26 cellular contexts compared by ENCODE assay signal in the genomic region with DNA sequence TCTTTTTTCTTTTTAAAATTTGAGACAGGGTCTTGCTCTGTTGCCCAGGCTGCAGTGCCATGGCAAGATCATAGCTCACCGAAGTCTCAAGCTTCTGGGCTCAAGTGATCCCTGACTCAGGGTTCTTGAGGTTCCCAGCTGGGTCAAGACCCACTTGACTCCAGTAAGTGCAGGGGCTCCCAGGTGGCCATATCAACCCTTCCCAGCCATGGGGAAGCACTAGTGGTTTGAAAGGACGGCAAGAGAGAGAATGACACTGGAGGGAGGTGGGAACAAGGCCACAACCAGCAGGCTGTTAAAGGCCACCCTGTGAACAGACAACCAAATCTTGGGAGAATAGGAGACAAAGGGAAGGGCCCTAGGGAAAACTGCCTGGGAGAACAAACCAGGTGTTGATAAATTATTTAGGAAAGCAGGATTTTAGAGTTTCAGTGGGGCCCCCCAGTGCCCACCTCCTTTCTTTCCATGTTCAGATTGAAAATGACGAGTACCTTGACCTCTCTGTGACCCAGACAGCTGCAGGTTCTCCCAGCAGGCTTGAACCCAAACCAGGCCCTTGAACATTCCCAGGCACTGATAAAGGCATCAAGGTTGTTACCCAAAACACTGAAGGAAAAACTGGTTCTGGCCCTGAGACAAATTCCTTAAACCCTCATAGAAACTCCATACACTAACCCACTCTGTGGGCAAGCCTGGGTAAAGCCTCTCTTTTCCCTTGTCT. TPM values are rescaled to one million over a fixed set of nuclear protein-coding genes. Genes with fewer than 3 reads are reported as not detected.
A peak's percentile ranks its signal among the peaks of the same experiment; 100 is the strongest.
DNase-seq lines count a peak whose midpoint lies in the region; ATAC-seq and TF ChIP-seq lines count a peak whose summit lies in the region.
"Had no signal": no experiment of that assay in that cellular context is flagged by ENCODE, and none has a peak within 500 bp of the region (broad histone marks: within the 10 kb centered on the region; RNA-seq: fewer than 3 reads in every experiment).

No MANE protein-coding gene starts in this region.

- H3K27me3 Mint-ChIP-seq in CD14-positive monocyte (ENCODE audit: low read depth in 3 of 3), result peaks cover 0 to 2% (median 1%) of the 10 kb centered on the region in 3 donors
- no peaks in the 10 kb centered on the region for H3K27me3 Mint-ChIP-seq in CD4-positive, alpha-beta memory T cell
- H3K27me3 Mint-ChIP-seq in central memory CD8-positive, alpha-beta T cell, result no peaks in the 10 kb centered on the region

- peaks cover 34% of the 10 kb centered on the region for H3K4me1 Mint-ChIP-seq in CD14-positive monocyte
- peaks cover 50 to 79% (median 59%) of the 10 kb centered on the region in 4 donors for H3K4me1 Mint-ChIP-seq in CD4-positive, alpha-beta memory T cell
- H3K4me1 Mint-ChIP-seq in central memory CD8-positive, alpha-beta T cell, result peaks cover 46% of the 10 kb centered on the region

- no peak for ATAC-seq in central memory CD8-positive, alpha-beta T cell (replicated peaks; ENCODE audit: extremely low read depth, poor library complexity, severe bottlenecking)
- ATAC-seq in HG03196 (IDR thresholded peaks at IDR 0.05; ENCODE audit: unreplicated experiment), result no peak
- ATAC-seq: gastroesophageal sphincter, GM12878, HCT116, right cardiac atrium had no signal

- no peak overlapping the region for H3K4ac ChIP-seq in neuronal stem cell (ENCODE audit: low read length)

- peaks cover 63% of the 10 kb centered on the region for H3K4me1 ChIP-seq in CD4-positive, alpha-beta memory T cell (ENCODE audit: insufficient read depth, low read length)
- H3K4me1 ChIP-seq in neuronal stem cell (ENCODE audit: control insufficient read depth in 2 of 2, insufficient read depth in 1 of 2, low read depth in 1 of 2, low read length in 2 of 2), result peaks cover 0 to 2% of the 10 kb centered on the region in 2 donors
- H3K4me1 ChIP-seq: parathyroid adenoma had no signal

- no peak overlapping the region for H3K4me2 ChIP-seq in neuronal stem cell (ENCODE audit: insufficient read depth, low read length, poor library complexity, severe bottlenecking)
- H3K4me2 ChIP-seq: hepatocyte had no signal

- no peak overlapping the region for H2BK12ac ChIP-seq in neuronal stem cell (ENCODE audit: low read length)

- DNase-seq in CD14-positive monocyte (ENCODE audit: low spot score), result no peak
- DNase-seq in CD4-positive, alpha-beta memory T cell, result no peak
- DNase-seq in central memory CD8-positive, alpha-beta T cell (ENCODE audit: low spot score in 2 of 2), result no peak
- no peak for DNase-seq in neuronal stem cell (ENCODE audit: low spot score)
- DNase-seq in activated CD4-positive, alpha-beta T cell treated with anti-CD3 and anti-CD28 coated beads, Interleukin-2, amount 50 U/mL, for 4 hours, result no peak
- no peak for DNase-seq in AML-193 (lab: John Stamatoyannopoulos, UW)
- DNase-seq in epidermal melanocyte (ENCODE audit: insufficient read length, low spot score), result no peak
- DNase-seq: activated gamma-delta T cell treated with Interleukin-2 at 50 U/mL for 16 hours; activated T-cell treated with anti-CD3 and anti-CD28 coated beads for 4 hours; dermis blood vessel endothelial cell; mesenchymal stem cell; NCI-H1105 treated with DMSO at 0.1 percent for 48 hours; NCI-H2029; NCI-H345; NCI-H748 treated with DMSO at 0.1 percent for 48 hours; Peyer's patch; right cardiac atrium; stimulated activated CD4-positive, alpha-beta T cell treated with anti-CD3 and anti-CD28 coated beads, Interleukin-4, amount 100 ng/mL, for 1 hour had no signal

- no peak overlapping the region for H2AFZ ChIP-seq in neuronal stem cell (ENCODE audit: low read length)
- H2AFZ ChIP-seq: hepatocyte, parathyroid adenoma had no signal

- peaks cover 46 to 61% of the 10 kb centered on the region in 2 donors for H3K36me3 Mint-ChIP-seq in CD14-positive monocyte
- H3K36me3 Mint-ChIP-seq in CD4-positive, alpha-beta memory T cell, result peaks cover 23 to 34% of the 10 kb centered on the region in 2 donors
- peaks cover 12% of the 10 kb centered on the region for H3K36me3 Mint-ChIP-seq in central memory CD8-positive, alpha-beta T cell (ENCODE audit: insufficient read depth)

- H3K9me3 Mint-ChIP-seq in CD14-positive monocyte, result no peaks in the 10 kb centered on the region
- H3K9me3 Mint-ChIP-seq in CD4-positive, alpha-beta memory T cell, result peaks cover 0 to 5% (median 0%) of the 10 kb centered on the region in 8 donors
- H3K9me3 Mint-ChIP-seq in central memory CD8-positive, alpha-beta T cell, result no peaks in the 10 kb centered on the region

- H3K14ac ChIP-seq in neuronal stem cell (ENCODE audit: low read length), result no peak overlapping the region

- H4K91ac ChIP-seq in neuronal stem cell (ENCODE audit: low read depth, low read length, poor library complexity), result no peak overlapping the region

- POLR2A ChIA-PET in CD4-positive, alpha-beta memory T cell (lab: Charles Lee; ENCODE audit: partially characterized antibody), result interaction anchor here (1.2 kb wide), 1 partner anchor 38 kb away, joined by 3 read pairs; no protein-coding TSS in a partner anchor

- CTCF ChIA-PET in CD4-positive, alpha-beta memory T cell (lab: Charles Lee; ENCODE audit: partially characterized antibody), result interaction anchor here (3.9 to 4.4 kb wide), 2 partner anchors 12 to 27 kb away, joined by 30 to 33 read pairs; partner anchors contain the start of gene KLHL22

- H3K23ac ChIP-seq in neuronal stem cell (ENCODE audit: low read depth, low read length, poor library complexity), result peak overlapping the region; percentile 3

- no peak overlapping the region for H2BK15ac ChIP-seq in neuronal stem cell (ENCODE audit: low read length)

- H3K9me3 ChIP-seq in CD4-positive, alpha-beta memory T cell (ENCODE audit: control insufficient read depth in 1 of 2, low read length in 2 of 2), result no peaks in the 10 kb centered on the region
- H3K9me3 ChIP-seq in neuronal stem cell (replicated peaks in 1 of 2; ENCODE audit: control insufficient read depth in 2 of 2, insufficient read depth in 1 of 2, low read depth in 1 of 2, low read length in 2 of 2), result no peaks in the 10 kb centered on the region
- H3K9me3 ChIP-seq: BLaER1 treated with 17β-estradiol and CSF1 and Interleukin-3, amounts not matched to agents 10 nM and 100 nM; gastroesophageal sphincter; Peyer's patch; SJCRH30 had no signal

- H2AK5ac ChIP-seq in neuronal stem cell (ENCODE audit: low read depth, low read length), result no peak overlapping the region

- H3K18ac ChIP-seq in neuronal stem cell (ENCODE audit: low read length), result no peak overlapping the region

- H3K4me3 ChIP-seq in CD4-positive, alpha-beta memory T cell (ENCODE audit: low read length in 2 of 2), result no peak overlapping the region
- no peak overlapping the region for H3K4me3 ChIP-seq in neuronal stem cell (ENCODE audit: low read length in 2 of 2)
- H3K4me3 ChIP-seq: BLaER1 treated with 17β-estradiol and CSF1 and Interleukin-3, amounts not matched to agents 10 nM and 100 nM; gastroesophageal sphincter; GM12878; hepatocyte; Peyer's patch; SJCRH30 had no signal

- WGBS in neuronal stem cell (ENCODE audit: extremely low coverage in 2 of 2, insufficient read length in 2 of 2, insufficient replicate concordance in 1 of 2), 2 donors, result no CpG with 5 or more reads among the region's 3 CpGs

- intact Hi-C loops in CD14-positive monocyte (cut with micrococcal nuclease), result no loop called here
- intact Hi-C loops in CD4-positive, alpha-beta memory T cell (cut with micrococcal nuclease), result no loop called here

- no peak overlapping the region for H4K8ac ChIP-seq in neuronal stem cell (ENCODE audit: low read depth, low read length)

- H2BK120ac ChIP-seq in neuronal stem cell (ENCODE audit: low read depth, low read length), result no peak overlapping the region

- H3K9ac ChIP-seq in neuronal stem cell (ENCODE audit: low read depth, low read length, poor library complexity), result no peak overlapping the region
- H3K9ac ChIP-seq: BLaER1 treated with 17β-estradiol and CSF1 and Interleukin-3, amounts not matched to agents 10 nM and 100 nM; parathyroid adenoma had no signal

- H3K27me3 ChIP-seq in CD4-positive, alpha-beta memory T cell (ENCODE audit: insufficient read depth, low read length), result no peaks in the 10 kb centered on the region
- no peaks in the 10 kb centered on the region for H3K27me3 ChIP-seq in neuronal stem cell (ENCODE audit: control insufficient read depth in 3 of 3, insufficient read depth in 3 of 3, low read depth in 1 of 3, low read length in 3 of 3)
- H3K27me3 ChIP-seq: BLaER1 treated with 17β-estradiol and CSF1 and Interleukin-3, amounts not matched to agents 10 nM and 100 nM; gastroesophageal sphincter; hepatocyte; Peyer's patch; SJCRH30 had no signal

- peaks cover 7% of the 10 kb centered on the region for H3K79me1 ChIP-seq in neuronal stem cell (ENCODE audit: low read depth, low read length)

- H3K36me3 ChIP-seq in CD4-positive, alpha-beta memory T cell (ENCODE audit: insufficient read depth, low read length), result peaks cover 4% of the 10 kb centered on the region
- peaks cover 31 to 81% of the 10 kb centered on the region in 2 donors for H3K36me3 ChIP-seq in neuronal stem cell (replicated peaks in 1 of 2; ENCODE audit: control insufficient read depth in 2 of 2, insufficient read depth in 2 of 2, low read length in 2 of 2)
- H3K36me3 ChIP-seq: SJCRH30 had no signal

- H3K27ac ChIP-seq in CD4-positive, alpha-beta memory T cell (ENCODE audit: low read depth, low read length), result peak overlapping the region; percentile 15
- H3K27ac ChIP-seq in neuronal stem cell (replicated peaks; ENCODE audit: low read length), result no peak overlapping the region
- H3K27ac ChIP-seq: BLaER1 treated with 17β-estradiol and CSF1 and Interleukin-3, amounts not matched to agents 10 nM and 100 nM; gastroesophageal sphincter; hepatocyte; parathyroid adenoma; Peyer's patch; SJCRH30 had no signal

- TF ChIP-seq CTCF in CD14-positive monocyte (IDR thresholded peaks at IDR 0.05), result no peak

- peak overlapping the region in 5 of 7 donors; percentile 9 to 78 (median 54) for H3K27ac Mint-ChIP-seq in CD14-positive monocyte
- peak overlapping the region; percentile 85 to 96 (median 89) for H3K27ac Mint-ChIP-seq in CD4-positive, alpha-beta memory T cell
- peak overlapping the region; percentile 41 for H3K27ac Mint-ChIP-seq in central memory CD8-positive, alpha-beta T cell (ENCODE audit: low read depth)

- H3K4me3 Mint-ChIP-seq in CD14-positive monocyte, result no peak overlapping the region
- peak overlapping the region in 4 of 8 donors; percentile 0 to 65 (median 28) for H3K4me3 Mint-ChIP-seq in CD4-positive, alpha-beta memory T cell
- H3K4me3 Mint-ChIP-seq in central memory CD8-positive, alpha-beta T cell, result no peak overlapping the region

- no peak overlapping the region for H2BK5ac ChIP-seq in neuronal stem cell (ENCODE audit: low read length)

RNA-seq across cellular contexts. Expression of gene KLHL22, which starts 28.8 kb away (rescaled TPM):
- 1 to 10 TPM; 7.8 to 9.2 TPM for polyA plus RNA-seq in CD14-positive monocyte
- 10 to 100 TPM; 60.2 to 63.1 TPM for total RNA-seq in CD4-positive, alpha-beta memory T cell
- polyA plus RNA-seq in CD4-positive, alpha-beta memory T cell, result 10 to 100 TPM; 19.4 to 23.9 TPM
- polyA plus RNA-seq in neuronal stem cell (2013, experiment 1 of 2), result 14.3 TPM
- 13.8 TPM for polyA plus RNA-seq in neuronal stem cell (2013, experiment 2 of 2)

RNA-seq across cellular contexts. Expression of gene SCARF2, which starts 29.2 kb away (rescaled TPM):
- under 1 TPM in 1 of 2 donors, not detected in 1; 0.12 TPM for polyA plus RNA-seq in CD14-positive monocyte
- 1 to 10 TPM; 2.6 to 2.7 TPM for total RNA-seq in CD4-positive, alpha-beta memory T cell
- polyA plus RNA-seq in CD4-positive, alpha-beta memory T cell, result 1 to 10 TPM in 1 of 2 donors, under 1 TPM in 1; 0.12 to 1.1 TPM
- polyA plus RNA-seq in neuronal stem cell (2013, experiment 1 of 2), result 3.7 TPM
- 2.8 TPM for polyA plus RNA-seq in neuronal stem cell (2013, experiment 2 of 2)

RNA-seq across cellular contexts. Expression of gene MED15, which starts 40.6 kb away (rescaled TPM):
- 10 to 100 TPM; 10.0 to 17.8 TPM for polyA plus RNA-seq in CD14-positive monocyte
- 100 to 1,000 TPM; 225 to 237 TPM for total RNA-seq in CD4-positive, alpha-beta memory T cell
- 10 to 100 TPM; 15.6 to 86.8 TPM for polyA plus RNA-seq in CD4-positive, alpha-beta memory T cell
- 35.8 TPM for polyA plus RNA-seq in neuronal stem cell (2013, experiment 1 of 2)
- 36.1 TPM for polyA plus RNA-seq in neuronal stem cell (2013, experiment 2 of 2)
